In the genomic region with DNA sequence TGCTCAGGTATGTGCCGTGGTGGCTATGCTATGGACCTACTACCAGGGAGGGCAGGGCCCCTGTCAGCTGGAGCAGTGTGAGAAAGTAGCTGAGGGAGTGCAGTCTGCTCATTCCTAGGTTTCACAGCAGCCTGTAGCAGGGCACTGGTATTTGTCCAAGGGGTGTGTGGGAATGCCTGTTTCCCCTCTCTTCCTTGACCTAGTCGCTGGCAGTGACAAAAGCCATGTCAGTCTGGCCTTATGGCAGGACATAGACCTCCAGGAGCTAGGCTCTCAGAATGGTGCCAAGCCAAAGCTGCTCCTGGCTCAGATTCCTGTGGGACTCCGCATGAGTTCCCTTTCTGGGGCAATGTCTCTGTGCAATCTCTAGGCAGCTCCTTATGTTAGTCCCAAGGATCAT, we compare ENCODE assay signal across 23 cellular contexts.
"Had no signal": no experiment of that assay in that cellular context is flagged by ENCODE, and none has a peak within 500 bp of the region (broad histone marks: within the 10 kb centered on the region; RNA-seq: fewer than 3 reads in every experiment).

No MANE protein-coding gene starts in this region.

- H3K27ac ChIP-seq: Peyer's patch, RWPE1 had no signal

- H3K9me3 ChIP-seq: MG63, Peyer's patch had no signal

- H3K4me1 ChIP-seq: Peyer's patch had no signal

- ATAC-seq: activated T-cell treated with anti-CD3 and anti-CD28 coated beads, Interleukin-2, amount 50 U/mL, for 4 hours; activated T-helper 17 cell treated with anti-CD3 and anti-CD28 coated beads, Interleukin-2, amount 50 U/mL, for 72 hours; T-helper 17 cell had no signal

- DNase-seq: activated CD4-positive, alpha-beta memory T cell treated with anti-CD3 and anti-CD28 coated beads for 36 hours; activated CD4-positive, alpha-beta T cell treated with anti-CD3 and anti-CD28 coated beads, Interleukin-2, amount 10 ng/mL, durations not matched to agents 7 days and 5 days; activated CD4-positive, CD25-positive, alpha-beta regulatory T cell; activated CD8-positive, alpha-beta memory T cell treated with anti-CD3 and anti-CD28 coated beads for 24 hours; activated gamma-delta T cell treated with Interleukin-2 at 50 U/mL for 16 hours; activated naive CD4-positive, alpha-beta T cell treated with anti-CD3 and anti-CD28 coated beads, Interleukin-2, amount 10 ng/mL, durations not matched to agents 7 days and 5 days; activated naive CD8-positive, alpha-beta T cell treated with anti-CD3 and anti-CD28 coated beads for 36 hours; activated T-cell treated with anti-CD3 and anti-CD28 coated beads, Interleukin-2, amount 50 U/mL, for 4 hours; caudate nucleus; MG63; MV-4-11; NCI-H1092 treated with DMSO at 0.1 percent for 48 hours; NCI-H1417 treated with DMSO at 0.1 percent for 48 hours; NCI-H1694; NCI-H2029; NCI-H345; NCI-H524; Peyer's patch; SIG-M5; T-helper 17 cell; T-helper 9 cell had no signal

- H3K27me3 ChIP-seq: MG63, Peyer's patch had no signal

- H3K36me3 ChIP-seq: MG63, Peyer's patch had no signal

- H3K4me3 ChIP-seq: MG63, Peyer's patch had no signal
